26 cellular contexts compared by ENCODE assay signal in the genomic region with DNA sequence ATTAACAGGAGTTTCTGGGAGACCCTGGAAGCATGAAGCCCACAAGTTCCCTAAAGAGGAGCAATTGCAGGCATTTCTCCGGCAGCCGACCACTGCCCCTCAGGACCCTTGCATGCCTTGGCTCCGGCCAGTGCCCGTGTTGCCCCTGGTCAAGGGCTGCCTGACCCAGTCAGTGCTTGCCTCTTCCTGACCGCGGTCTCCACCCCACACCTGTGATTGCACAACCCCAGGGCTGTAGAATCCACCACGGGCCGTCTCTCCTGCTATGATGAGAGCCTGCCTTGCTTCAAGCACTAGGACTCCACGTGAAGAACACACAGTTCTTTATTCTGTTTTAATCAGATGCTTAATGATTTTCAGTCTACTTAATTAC.
A peak's percentile ranks its signal among the peaks of the same experiment; 100 is the strongest.
DNase-seq lines count a peak whose midpoint lies in the region; ATAC-seq, FAIRE-seq and TF ChIP-seq lines count a peak whose summit lies in the region.
"Had no signal": no experiment of that assay in that cellular context is flagged by ENCODE, and none has a peak within 500 bp of the region (broad histone marks: within the 10 kb centered on the region; RNA-seq: fewer than 3 reads in every experiment).

No MANE protein-coding gene starts in this region.

- H3K27ac Mint-ChIP-seq in astrocyte (ENCODE audit: unreplicated experiment): no peak overlapping the region
- no peak overlapping the region for H3K27ac Mint-ChIP-seq in natural killer cell treated with Interleukin-12 subunit alpha and Interleukin-12 subunit beta and Interleukin-15 and Interleukin-18, amount 100 ng/mL, for 72 hours
- H3K27ac Mint-ChIP-seq in activated CD8-positive, alpha-beta T cell treated with anti-CD3 and anti-CD28 coated beads, Interleukin-2, amount 10 ng/mL, durations not matched to agents 7 days and 5 days: no peak overlapping the region
- H3K27ac Mint-ChIP-seq: activated CD4-positive, alpha-beta memory T cell treated with anti-CD3 and anti-CD28 coated beads for 36 hours; activated naive CD4-positive, alpha-beta T cell treated with anti-CD3 and anti-CD28 coated beads, Interleukin-2, amount 50 U/mL, for 24 hours; activated T-helper 17 cell treated with anti-CD3 and anti-CD28 coated beads, Interleukin-2, amount 50 U/mL, for 72 hours; neural progenitor cell; T-helper 1 cell treated with Interleukin-12 subunit alpha and Interleukin-12 subunit beta and Interleukin-4 antibody, amounts not matched to agents 30 μg/mL and 1 μg/mL, for 36 hours had no signal

- no peaks in the 10 kb centered on the region for H3K27me3 Mint-ChIP-seq in astrocyte (ENCODE audit: low read depth, unreplicated experiment)
- H3K27me3 Mint-ChIP-seq in natural killer cell treated with Interleukin-12 subunit alpha and Interleukin-12 subunit beta and Interleukin-15 and Interleukin-18, amount 100 ng/mL, for 72 hours: peaks cover 4 to 12% of the 10 kb centered on the region in 2 donors
- H3K27me3 Mint-ChIP-seq in activated CD8-positive, alpha-beta T cell treated with anti-CD3 and anti-CD28 coated beads, Interleukin-2, amount 10 ng/mL, durations not matched to agents 7 days and 5 days (ENCODE audit: low read depth): peaks cover 17% of the 10 kb centered on the region

- peak overlapping the region; percentile 17 for H3K9ac ChIP-seq in astrocyte (ENCODE audit: low read length)
- no peak overlapping the region for H3K9ac ChIP-seq in HepG2 (ENCODE audit: insufficient read depth, low read depth, low read length)
- H3K9ac ChIP-seq: neural progenitor cell, SK-N-SH had no signal

- in situ Hi-C loops in HepG2 (cut with HindIII; ENCODE audit: extremely low pct_ligation_motif_present, low pct_unique_long_range_greater_than_20kb): no loop called here

- ATAC-seq in left cardiac atrium (no peak), HepG2 (no peak)
- no peak for ATAC-seq in natural killer cell treated with Interleukin-12 subunit alpha and Interleukin-12 subunit beta and Interleukin-15 and Interleukin-18, amount 100 ng/mL, for 72 hours
- ATAC-seq in activated CD8-positive, alpha-beta T cell treated with anti-CD3 and anti-CD28 coated beads, Interleukin-2, amount 10 ng/mL, durations not matched to agents 7 days and 5 days: no peak
- ATAC-seq: activated CD4-positive, CD25-positive, alpha-beta regulatory T cell treated with anti-CD3 and anti-CD28 coated beads, Interleukin-2, amount 50 U/mL, for 24 hours; activated T-helper 17 cell treated with anti-CD3 and anti-CD28 coated beads, Interleukin-2, amount 50 U/mL, for 72 hours; stimulated activated naive CD8-positive, alpha-beta T cell treated with anti-CD3 and anti-CD28 coated beads, Interleukin-15, amount 100 ng/mL, for 72 hours had no signal

- H3K36me3 ChIP-seq in cardiac muscle cell (no peaks in the 10 kb centered on the region), astrocyte (ENCODE audit: insufficient read depth, low read length) (no peaks in the 10 kb centered on the region), HepG2 (replicated peaks in 1 of 2; ENCODE audit: control insufficient read depth in 1 of 2, insufficient read depth in 2 of 2, low read length in 2 of 2) (no peaks in the 10 kb centered on the region), stomach (no peaks in the 10 kb centered on the region)
- H3K36me3 ChIP-seq: neural progenitor cell, tibial artery had no signal

- TF ChIP-seq POLR2A in HepG2 (IDR thresholded peaks at IDR 0.05; ENCODE audit: insufficient read depth in 1 of 2, low read depth in 2 of 2, low read length in 2 of 2) (no peak), stomach (IDR thresholded peaks at IDR 0.05) (no peak)

- no peak for TF ChIP-seq CTCF in cardiac muscle cell (IDR thresholded peaks at IDR 0.05; ENCODE audit: low read depth, low read length)
- no peak for TF ChIP-seq CTCF in astrocyte (IDR thresholded peaks at IDR 0.05; ENCODE audit: insufficient read depth, low read depth, low read length)
- no peak for TF ChIP-seq CTCF in HepG2 (CRISPR knock-in tag; IDR thresholded peaks at IDR 0.05)
- no peak for TF ChIP-seq CTCF in stomach (IDR thresholded peaks at IDR 0.05)

- H2AFZ ChIP-seq in astrocyte (ENCODE audit: low read depth, low read length) (no peak overlapping the region), HepG2 (ENCODE audit: low read length) (no peak overlapping the region)
- H2AFZ ChIP-seq: neural progenitor cell had no signal

- H3K4me3 ChIP-seq in cardiac muscle cell: no peak overlapping the region
- no peak overlapping the region for H3K4me3 ChIP-seq in astrocyte (ENCODE audit: insufficient read depth, low read depth, low read length)
- H3K4me3 ChIP-seq in HepG2 (replicated peaks in 1 of 3; ENCODE audit: insufficient read depth in 1 of 3, low read depth in 2 of 3, low read length in 3 of 3): no peak overlapping the region
- H3K4me3 ChIP-seq in stomach: no peak overlapping the region
- H3K4me3 ChIP-seq: neural progenitor cell, tibial artery had no signal

- H3K4me3 Mint-ChIP-seq in astrocyte (ENCODE audit: unreplicated experiment): no peak overlapping the region
- no peak overlapping the region for H3K4me3 Mint-ChIP-seq in natural killer cell treated with Interleukin-12 subunit alpha and Interleukin-12 subunit beta and Interleukin-15 and Interleukin-18, amount 100 ng/mL, for 72 hours
- no peak overlapping the region for H3K4me3 Mint-ChIP-seq in activated CD8-positive, alpha-beta T cell treated with anti-CD3 and anti-CD28 coated beads, Interleukin-2, amount 10 ng/mL, durations not matched to agents 7 days and 5 days
- H3K4me3 Mint-ChIP-seq: activated CD4-positive, alpha-beta memory T cell treated with anti-CD3 and anti-CD28 coated beads for 36 hours; activated naive CD4-positive, alpha-beta T cell treated with anti-CD3 and anti-CD28 coated beads, Interleukin-2, amount 50 U/mL, for 24 hours; activated T-helper 17 cell treated with anti-CD3 and anti-CD28 coated beads, Interleukin-2, amount 50 U/mL, for 72 hours; central memory CD8-positive, alpha-beta T cell; stimulated activated naive CD8-positive, alpha-beta T cell treated with anti-CD3 and anti-CD28 coated beads, Interleukin-15, amount 100 ng/mL, for 72 hours; T-helper 1 cell treated with Interleukin-12 subunit alpha and Interleukin-12 subunit beta and Interleukin-4 antibody, amounts not matched to agents 30 μg/mL and 1 μg/mL, for 36 hours had no signal

- peaks cover 39% of the 10 kb centered on the region for H4K20me1 ChIP-seq in astrocyte (ENCODE audit: insufficient read depth, low read length)
- H4K20me1 ChIP-seq in HepG2 (ENCODE audit: insufficient read depth, low read length): no peaks in the 10 kb centered on the region; the same call in 1 of the 2 replicates

- FAIRE-seq in astrocyte (lab: Jason Lieb, UNC) (no peak), HepG2 (lab: Jason Lieb, UNC) (no peak)
- FAIRE-seq: endometrium, TTC549 had no signal

- H3K4me1 Mint-ChIP-seq in astrocyte (ENCODE audit: low read depth, unreplicated experiment): peaks cover 58% of the 10 kb centered on the region
- H3K4me1 Mint-ChIP-seq in natural killer cell treated with Interleukin-12 subunit alpha and Interleukin-12 subunit beta and Interleukin-15 and Interleukin-18, amount 100 ng/mL, for 72 hours (ENCODE audit: low read depth in 2 of 2): no peaks in the 10 kb centered on the region
- H3K4me1 Mint-ChIP-seq in activated CD8-positive, alpha-beta T cell treated with anti-CD3 and anti-CD28 coated beads, Interleukin-2, amount 10 ng/mL, durations not matched to agents 7 days and 5 days (ENCODE audit: low read depth): no peaks in the 10 kb centered on the region
- H3K4me1 Mint-ChIP-seq: activated naive CD4-positive, alpha-beta T cell treated with anti-CD3 and anti-CD28 coated beads, Interleukin-2, amount 50 U/mL, for 24 hours; activated T-helper 17 cell treated with anti-CD3 and anti-CD28 coated beads, Interleukin-2, amount 50 U/mL, for 72 hours; central memory CD8-positive, alpha-beta T cell had no signal

- peak overlapping the region; percentile 63 for H3K4me2 ChIP-seq in astrocyte (ENCODE audit: low read length)
- no peak overlapping the region for H3K4me2 ChIP-seq in HepG2 (ENCODE audit: low read depth, low read length)
- H3K4me2 ChIP-seq: neural progenitor cell, SK-N-SH had no signal

- H3K4me1 ChIP-seq in cardiac muscle cell (ENCODE audit: low read depth) (peaks cover 37% of the 10 kb centered on the region), astrocyte (ENCODE audit: insufficient read depth, low read length) (peaks cover 75% of the 10 kb centered on the region), HepG2 (ENCODE audit: insufficient read depth, low read length) (no peaks in the 10 kb centered on the region), stomach (peaks cover 12 to 30% (median 19%) of the 10 kb centered on the region in 4 donors)

- no TSS peak for BruUV-seq in HepG2 (replicated peaks; lab: Mats Ljungman, UMichigan)

- CTCF ChIA-PET in HepG2 (lab: Yijun Ruan, JAX; ENCODE audit: low intra/inter-chr PET ratio, low total read pairs): no interaction called here
- CTCF ChIA-PET in activated CD8-positive, alpha-beta T cell treated with anti-CD3 and anti-CD28 coated beads, Interleukin-2, amount 10 ng/mL, durations not matched to agents 7 days and 5 days (lab: Charles Lee): no interaction called here

- no peak for TF ChIP-seq RAD21 in HepG2 (CRISPR knock-in tag; IDR thresholded peaks at IDR 0.05)

- H3K36me3 Mint-ChIP-seq in astrocyte (ENCODE audit: low read depth, unreplicated experiment): peaks cover 3% of the 10 kb centered on the region
- no peaks in the 10 kb centered on the region for H3K36me3 Mint-ChIP-seq in natural killer cell treated with Interleukin-12 subunit alpha and Interleukin-12 subunit beta and Interleukin-15 and Interleukin-18, amount 100 ng/mL, for 72 hours
- H3K36me3 Mint-ChIP-seq in activated CD8-positive, alpha-beta T cell treated with anti-CD3 and anti-CD28 coated beads, Interleukin-2, amount 10 ng/mL, durations not matched to agents 7 days and 5 days (ENCODE audit: low read depth): no peaks in the 10 kb centered on the region
- H3K36me3 Mint-ChIP-seq: activated CD4-positive, alpha-beta memory T cell treated with anti-CD3 and anti-CD28 coated beads for 36 hours; activated naive CD4-positive, alpha-beta T cell treated with anti-CD3 and anti-CD28 coated beads, Interleukin-2, amount 50 U/mL, for 24 hours had no signal

- intact Hi-C loops in left cardiac atrium (cut with DNase I): no loop called here
- intact Hi-C loops in HepG2 (cut with micrococcal nuclease; ENCODE audit: unreplicated experiment): no loop called here
- intact Hi-C loops in stomach (cut with DNase I; ENCODE audit: low total_unique reads): no loop called here

- WGBS in HepG2 (ENCODE audit: low lambda C conversion rate): 25% methylated on average over 9 of the region's 9 CpGs
- 77 to 84% (median 81%) methylated on average over 9 of the region's 9 CpGs for WGBS in stomach, 5 donors

- peak overlapping the region; percentile 79 for H3K27ac ChIP-seq in cardiac muscle cell
- H3K27ac ChIP-seq in astrocyte (ENCODE audit: low read depth, low read length): peak overlapping the region; percentile 64
- no peak overlapping the region for H3K27ac ChIP-seq in HepG2 (ENCODE audit: extremely low read length, insufficient read depth, low read length)
- H3K27ac ChIP-seq in stomach: peak overlapping the region in 2 of 5 donors; percentile 18 to 28
- H3K27ac ChIP-seq: neural progenitor cell had no signal

- POLR2A ChIA-PET in HepG2 (lab: Yijun Ruan, JAX): no interaction called here
- POLR2A ChIA-PET in activated CD8-positive, alpha-beta T cell treated with anti-CD3 and anti-CD28 coated beads, Interleukin-2, amount 10 ng/mL, durations not matched to agents 7 days and 5 days (lab: Charles Lee): no interaction called here

- no peaks in the 10 kb centered on the region for H3K9me3 Mint-ChIP-seq in astrocyte (ENCODE audit: unreplicated experiment)
- H3K9me3 Mint-ChIP-seq in natural killer cell treated with Interleukin-12 subunit alpha and Interleukin-12 subunit beta and Interleukin-15 and Interleukin-18, amount 100 ng/mL, for 72 hours: no peaks in the 10 kb centered on the region
- no peaks in the 10 kb centered on the region for H3K9me3 Mint-ChIP-seq in activated CD8-positive, alpha-beta T cell treated with anti-CD3 and anti-CD28 coated beads, Interleukin-2, amount 10 ng/mL, durations not matched to agents 7 days and 5 days (ENCODE audit: insufficient read depth)
- H3K9me3 Mint-ChIP-seq: activated CD4-positive, alpha-beta memory T cell treated with anti-CD3 and anti-CD28 coated beads for 36 hours; activated naive CD4-positive, alpha-beta T cell treated with anti-CD3 and anti-CD28 coated beads, Interleukin-2, amount 50 U/mL, for 24 hours; activated T-helper 17 cell treated with anti-CD3 and anti-CD28 coated beads, Interleukin-2, amount 50 U/mL, for 72 hours; central memory CD8-positive, alpha-beta T cell; neural progenitor cell; stimulated activated naive CD8-positive, alpha-beta T cell treated with anti-CD3 and anti-CD28 coated beads, Interleukin-15, amount 100 ng/mL, for 72 hours; T-helper 1 cell treated with Interleukin-12 subunit alpha and Interleukin-12 subunit beta and Interleukin-4 antibody, amounts not matched to agents 30 μg/mL and 1 μg/mL, for 36 hours had no signal

- TF ChIP-seq EP300 in HepG2 (IDR thresholded peaks at IDR 0.05; ENCODE audit: low read depth in 2 of 2, low read length in 2 of 2) (no peak), HepG2 (CRISPR knock-in tag; IDR thresholded peaks at IDR 0.05; ENCODE audit: borderline replicate concordance) (no peak), stomach (IDR thresholded peaks at IDR 0.05) (no peak)

- DNase-seq in cardiac muscle cell (ENCODE audit: low read depth in 1 of 2, low spot score in 1 of 2) (no peak), left cardiac atrium (no peak), astrocyte (ENCODE audit: low read depth) (no peak), HepG2 (ENCODE audit: low spot score) (no peak), stomach (peak; percentile 34)
- no peak for DNase-seq in natural killer cell treated with Interleukin-12 subunit alpha and Interleukin-12 subunit beta and Interleukin-15 and Interleukin-18, amount 100 ng/mL, for 72 hours (ENCODE audit: low spot score)
- no peak for DNase-seq in activated CD8-positive, alpha-beta T cell treated with anti-CD3 and anti-CD28 coated beads, Interleukin-2, amount 10 ng/mL, durations not matched to agents 7 days and 5 days
- DNase-seq in effector CD8-positive, alpha-beta T cell (lab: John Stamatoyannopoulos, UW): no peak
- DNase-seq: activated CD4-positive, alpha-beta memory T cell treated with anti-CD3 and anti-CD28 coated beads for 36 hours; activated CD8-positive, alpha-beta memory T cell treated with anti-CD3 and anti-CD28 coated beads, Interleukin-2, amount 50 U/mL, for 48 hours; anterior cingulate cortex; islet precursor cell; NCI-H1092; NCI-H1694 treated with DMSO at 0.1 percent for 48 hours; NCI-H774; SK-N-SH; stimulated activated naive CD8-positive, alpha-beta T cell treated with anti-CD3 and anti-CD28 coated beads, Interleukin-15, amount 100 ng/mL, for 72 hours had no signal

- H3K79me2 ChIP-seq in astrocyte (ENCODE audit: insufficient read depth, low read length) (peaks cover 53% of the 10 kb centered on the region), HepG2 (ENCODE audit: insufficient read depth, low read length) (no peaks in the 10 kb centered on the region)

- H3K9me3 ChIP-seq in cardiac muscle cell (ENCODE audit: low read depth) (no peaks in the 10 kb centered on the region), astrocyte (ENCODE audit: insufficient read depth, low read depth, low read length) (no peaks in the 10 kb centered on the region), HepG2 (ENCODE audit: low read length) (no peaks in the 10 kb centered on the region), stomach (no peaks in the 10 kb centered on the region)
- H3K9me3 ChIP-seq: SK-N-SH, tibial artery had no signal

- H3K27me3 ChIP-seq in cardiac muscle cell (no peaks in the 10 kb centered on the region), astrocyte (ENCODE audit: insufficient read depth, low read length) (no peaks in the 10 kb centered on the region), HepG2 (ENCODE audit: control insufficient read depth in 1 of 2, insufficient read depth in 2 of 2, low read length in 2 of 2) (peaks cover 11 to 87% of the 10 kb centered on the region in 2 experiments; a peak in 4 of 5 replicates), stomach (peaks cover 0 to 30% (median 21%) of the 10 kb centered on the region in 3 donors)
- H3K27me3 ChIP-seq: neural progenitor cell, tibial artery had no signal
